ENCODE assay signal across 11 cellular contexts in genomic region chr10:22617516-22617915, GRCh38.
DNase-seq lines count a peak whose midpoint lies in the region; ATAC-seq, FAIRE-seq and TF ChIP-seq lines count a peak whose summit lies in the region.
"Had no signal": no experiment of that assay in that cellular context is flagged by ENCODE, and none has a peak within 500 bp of the region (broad histone marks: within the 10 kb centered on the region; RNA-seq: fewer than 3 reads in every experiment).

No MANE protein-coding gene starts in this region.

- H3K4me3 ChIP-seq in Karpas-422 (ENCODE audit: low read length) (no peak overlapping the region), astrocyte (ENCODE audit: insufficient read depth, low read depth, low read length) (no peak overlapping the region), suprapubic skin (no peak overlapping the region)

- H3K9me3 ChIP-seq in Karpas-422 (ENCODE audit: low read length) (no peaks in the 10 kb centered on the region), astrocyte (ENCODE audit: insufficient read depth, low read depth, low read length) (no peaks in the 10 kb centered on the region), suprapubic skin (no peaks in the 10 kb centered on the region)

- H3K9me2 ChIP-seq in Karpas-422 (replicated peaks; ENCODE audit: insufficient read depth, low read length), result no peaks in the 10 kb centered on the region

- peak; percentile 18 for TF ChIP-seq CTCF in D721Med (IDR thresholded peaks at IDR 0.05; ENCODE audit: insufficient read depth, missing control alignments)
- TF ChIP-seq CTCF in astrocyte (IDR thresholded peaks at IDR 0.05; ENCODE audit: insufficient read depth, low read depth, low read length), result no peak
- TF ChIP-seq CTCF in natural killer cell (IDR thresholded peaks at IDR 0.05), result no peak
- no peak for TF ChIP-seq CTCF in progenitor cell of endocrine pancreas (IDR thresholded peaks at IDR 0.05; ENCODE audit: unreplicated experiment)
- no peak for TF ChIP-seq CTCF in suprapubic skin (IDR thresholded peaks at IDR 0.05)

- no peak for TF ChIP-seq EP300 in suprapubic skin (IDR thresholded peaks at IDR 0.05)

- ATAC-seq in natural killer cell, result no peak

- H3K27ac Mint-ChIP-seq in astrocyte (ENCODE audit: unreplicated experiment) (peak overlapping the region; percentile 38), natural killer cell (peak overlapping the region; percentile 99), progenitor cell of endocrine pancreas (no peak overlapping the region)

- no peaks in the 10 kb centered on the region for H3K36me3 ChIP-seq in Karpas-422 (ENCODE audit: insufficient read depth, low read length)
- H3K36me3 ChIP-seq in astrocyte (ENCODE audit: insufficient read depth, low read length), result no peaks in the 10 kb centered on the region
- H3K36me3 ChIP-seq in suprapubic skin, result no peaks in the 10 kb centered on the region
- H3K36me3 ChIP-seq: WERI-Rb-1 had no signal

- peaks cover 23% of the 10 kb centered on the region for H3K4me1 ChIP-seq in Karpas-422 (ENCODE audit: low read length)
- H3K4me1 ChIP-seq in astrocyte (ENCODE audit: insufficient read depth, low read length), result peaks cover 43% of the 10 kb centered on the region
- H3K4me1 ChIP-seq in suprapubic skin, result peaks cover 41% of the 10 kb centered on the region

- H3K79me2 ChIP-seq in Karpas-422 (ENCODE audit: low read length) (no peaks in the 10 kb centered on the region), astrocyte (ENCODE audit: insufficient read depth, low read length) (peaks cover 46% of the 10 kb centered on the region)

- no peak overlapping the region for H2AFZ ChIP-seq in Karpas-422 (ENCODE audit: low read length)
- H2AFZ ChIP-seq in astrocyte (ENCODE audit: low read depth, low read length), result no peak overlapping the region

- no peaks in the 10 kb centered on the region for H3K9me3 Mint-ChIP-seq in astrocyte (ENCODE audit: unreplicated experiment)
- H3K9me3 Mint-ChIP-seq in natural killer cell, result no peaks in the 10 kb centered on the region
- H3K9me3 Mint-ChIP-seq in progenitor cell of endocrine pancreas (ENCODE audit: low read depth), result no peaks in the 10 kb centered on the region

- FAIRE-seq in D721Med (lab: Jason Lieb, UNC) (no peak), astrocyte (lab: Jason Lieb, UNC) (no peak)
- FAIRE-seq: G401.6 had no signal

- no peak overlapping the region for H3K27ac ChIP-seq in Karpas-422 (ENCODE audit: low read length)
- peak overlapping the region; percentile 33 for H3K27ac ChIP-seq in astrocyte (ENCODE audit: low read depth, low read length)
- H3K27ac ChIP-seq in suprapubic skin, result no peak overlapping the region
- H3K27ac ChIP-seq: WERI-Rb-1 had no signal

- no peak for TF ChIP-seq POLR2A in suprapubic skin (IDR thresholded peaks at IDR 0.05)

- H3K4me3 Mint-ChIP-seq in astrocyte (ENCODE audit: unreplicated experiment), result no peak overlapping the region
- H3K4me3 Mint-ChIP-seq in natural killer cell, result peak overlapping the region; percentile 40
- H3K4me3 Mint-ChIP-seq in progenitor cell of endocrine pancreas (ENCODE audit: low read depth), result no peak overlapping the region

- H3K27me3 ChIP-seq in Karpas-422 (ENCODE audit: low read length) (no peaks in the 10 kb centered on the region), astrocyte (ENCODE audit: insufficient read depth, low read length) (no peaks in the 10 kb centered on the region), suprapubic skin (no peaks in the 10 kb centered on the region)

- no peaks in the 10 kb centered on the region for H3K27me3 Mint-ChIP-seq in astrocyte (ENCODE audit: low read depth, unreplicated experiment)
- no peaks in the 10 kb centered on the region for H3K27me3 Mint-ChIP-seq in natural killer cell (ENCODE audit: low read depth in 2 of 2)
- H3K27me3 Mint-ChIP-seq in progenitor cell of endocrine pancreas, result no peaks in the 10 kb centered on the region

- no peak for DNase-seq in D721Med (ENCODE audit: insufficient read length, low spot score)
- peak; percentile 50 for DNase-seq in Karpas-422
- DNase-seq in astrocyte (ENCODE audit: low read depth), result no peak
- DNase-seq in natural killer cell, result no peak
- DNase-seq in Ammon's horn (ENCODE audit: low spot score), result no peak
- no peak for DNase-seq in NCI-H446 treated with DMSO at 0.1 percent for 48 hours (lab: John Stamatoyannopoulos, UW)
- no peak for DNase-seq in progenitor cell of endocrine pancreas (ENCODE audit: low spot score, unreplicated experiment)
- DNase-seq in suprapubic skin (ENCODE audit: low spot score in 2 of 2), result no peak
- DNase-seq: stimulated activated CD4-positive, alpha-beta T cell treated with anti-CD3 and anti-CD28 coated beads, Interleukin-4, amount 100 ng/mL, for 4 hours; WERI-Rb-1 had no signal

- H3K4me2 ChIP-seq in Karpas-422 (ENCODE audit: low read depth, low read length, poor library complexity, severe bottlenecking), result no peak overlapping the region
- peak overlapping the region; percentile 66 for H3K4me2 ChIP-seq in astrocyte (ENCODE audit: low read length)

- peaks cover 44% of the 10 kb centered on the region for H3K4me1 Mint-ChIP-seq in astrocyte (ENCODE audit: low read depth, unreplicated experiment)
- peaks cover 91% of the 10 kb centered on the region in 2 donors for H3K4me1 Mint-ChIP-seq in natural killer cell
- H3K4me1 Mint-ChIP-seq in progenitor cell of endocrine pancreas (ENCODE audit: low read depth), result peaks cover 28% of the 10 kb centered on the region

- H3K9ac ChIP-seq in Karpas-422 (ENCODE audit: low read length) (no peak overlapping the region), astrocyte (ENCODE audit: low read length) (no peak overlapping the region)

- 88% methylated on average over 3 of the region's 3 CpGs for WGBS in suprapubic skin

- peaks cover 11% of the 10 kb centered on the region for H3K36me3 Mint-ChIP-seq in astrocyte (ENCODE audit: low read depth, unreplicated experiment)
- peaks cover 5% of the 10 kb centered on the region for H3K36me3 Mint-ChIP-seq in natural killer cell
- H3K36me3 Mint-ChIP-seq in progenitor cell of endocrine pancreas (ENCODE audit: insufficient read depth), result peaks cover 1% of the 10 kb centered on the region

- H4K20me1 ChIP-seq in Karpas-422 (ENCODE audit: insufficient read depth, low read depth, low read length) (peaks cover 44% of the 10 kb centered on the region), astrocyte (ENCODE audit: insufficient read depth, low read length) (peaks cover 14% of the 10 kb centered on the region)

- intact Hi-C loops in natural killer cell (cut with micrococcal nuclease), result no loop called here
